28 cellular contexts compared by ENCODE assay signal in the genomic region with DNA sequence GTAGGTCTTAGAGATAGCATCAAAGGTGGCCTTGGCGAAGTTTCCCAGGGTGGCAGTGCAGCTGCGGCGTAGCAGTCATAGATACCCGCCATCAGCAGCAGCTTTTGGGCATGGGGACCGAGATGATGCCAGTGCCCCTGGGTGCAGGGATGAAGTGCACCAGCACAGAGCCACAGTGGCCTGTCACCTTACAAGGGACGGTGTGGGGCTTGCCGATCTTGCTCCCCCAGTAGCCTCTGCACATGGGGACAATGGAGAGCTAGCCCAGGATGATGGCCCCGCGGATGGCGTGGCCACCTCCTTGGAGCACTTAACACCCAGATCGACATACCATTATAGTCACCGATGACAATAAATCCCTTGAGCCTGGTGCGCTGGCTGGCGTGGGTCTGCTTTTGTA.
"Had no signal": no experiment of that assay in that cellular context is flagged by ENCODE, and none has a peak within 500 bp of the region (broad histone marks: within the 10 kb centered on the region; RNA-seq: fewer than 3 reads in every experiment).

No MANE protein-coding gene starts in this region.

- H3K36me3 ChIP-seq: neural progenitor cell, neutrophil, pancreas, right lobe of liver, spleen, suprapubic skin, tibial artery, transverse colon, vagina had no signal

- H3K4me2 ChIP-seq: neural progenitor cell, smooth muscle cell had no signal

- H3K4me3 ChIP-seq: neural progenitor cell, pancreas, psoas muscle, right lobe of liver, skin epidermis, smooth muscle cell, spleen, suprapubic skin, testis, tibial artery, transverse colon, vagina had no signal

- DNase-seq: naive B cell; naive thymus-derived CD8-positive, alpha-beta T cell; nucleus accumbens; pancreas; psoas muscle; right cardiac atrium; right lobe of liver; spleen; stimulated activated CD4-positive, alpha-beta T cell treated with anti-CD3 and anti-CD28 coated beads, Interleukin-12 subunit alpha, Interleukin-12 subunit beta, amount 100 ng/mL, for 4 hours; stimulated activated CD4-positive, alpha-beta T cell treated with anti-CD3 and anti-CD28 coated beads, Interleukin-1b, Interleukin-23, amount 100 ng/mL, for 48 hours; stimulated activated CD4-positive, alpha-beta T cell treated with anti-CD3 and anti-CD28 coated beads, Interleukin-4, amount 100 ng/mL, for 1 hour; stimulated activated CD4-positive, alpha-beta T cell treated with anti-CD3 and anti-CD28 coated beads, Interleukin-4, amount 100 ng/mL, for 4 hours; stimulated activated CD8-positive, alpha-beta memory T cell treated with anti-CD3 and anti-CD28 coated beads, Interleukin-4, amount 100 ng/mL, for 48 hours; stimulated activated naive CD4-positive, alpha-beta T cell; stimulated activated naive CD8-positive, alpha-beta T cell treated with anti-CD3 and anti-CD28 coated beads, Interleukin-15, amount 100 ng/mL, for 72 hours; stimulated activated naive CD8-positive, alpha-beta T cell treated with anti-CD3 and anti-CD28 coated beads, Interleukin-15, Interleukin-2, amounts not matched to agents 100 U/mL and 50 U/mL, for 24 hours; substantia nigra; testis; tibial artery; transverse colon had no signal

- H3K27ac ChIP-seq: neural progenitor cell, neutrophil, pancreas, psoas muscle, right lobe of liver, skin epidermis, spleen, suprapubic skin, testis, tibial artery, transverse colon, vagina had no signal

- H3K27me3 ChIP-seq: neural progenitor cell, pancreas, right lobe of liver, suprapubic skin, testis, tibial artery, transverse colon, vagina had no signal

- H3K9me3 ChIP-seq: neutrophil, pancreas, psoas muscle, right lobe of liver, spleen, suprapubic skin, testis, tibial artery, transverse colon, vagina had no signal

- ATAC-seq: naive thymus-derived CD8-positive, alpha-beta T cell; pancreas; psoas muscle; right cardiac atrium; right lobe of liver; stimulated activated memory B cell treated with anti-CD40 and anti-IgM and Interleukin-4, amounts not matched to agents 10 μg/mL and 1 μg/mL and 100 μg/mL, for 72 hours; stimulated activated naive CD8-positive, alpha-beta T cell treated with anti-CD3 and anti-CD28 coated beads, Interleukin-15, amount 100 ng/mL, for 72 hours; stimulated activated naive CD8-positive, alpha-beta T cell treated with anti-CD3 and anti-CD28 coated beads, Interleukin-15, Interleukin-2, amounts not matched to agents 100 U/mL and 50 U/mL, for 24 hours had no signal

- H3K4me1 ChIP-seq: neural progenitor cell, pancreas, psoas muscle, right lobe of liver, spleen, suprapubic skin, testis, tibial artery, transverse colon, vagina had no signal

- H2AFZ ChIP-seq: neural progenitor cell had no signal

- FAIRE-seq: pancreas, urothelium cell line had no signal

- H3K9ac ChIP-seq: neural progenitor cell had no signal
